Comparison of ENCODE assay signal across 15 cellular contexts in the genomic region with DNA sequence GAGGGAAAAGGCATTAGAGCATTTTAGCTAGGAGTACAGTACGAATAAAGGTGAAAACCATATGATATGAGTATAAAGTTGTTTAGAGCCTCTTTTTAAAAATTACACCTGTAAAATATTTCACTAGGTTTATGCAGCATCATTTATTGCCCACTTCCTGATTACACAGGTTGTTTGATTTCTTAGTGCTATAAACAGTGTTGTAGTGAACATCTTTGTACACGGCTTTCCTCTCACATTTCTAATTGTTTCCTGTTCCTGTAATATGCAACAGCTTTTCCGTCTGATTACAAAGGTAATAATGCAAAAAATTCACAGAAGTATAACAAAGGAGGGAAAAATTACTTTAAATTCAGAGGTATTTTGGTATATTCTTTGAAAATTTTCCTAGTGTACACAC. TPM values are rescaled to one million over a fixed set of nuclear protein-coding genes. Genes with fewer than 3 reads are reported as not detected.
A peak's percentile ranks its signal among the peaks of the same experiment; 100 is the strongest.
DNase-seq lines count a peak whose midpoint lies in the region; ATAC-seq, FAIRE-seq and TF ChIP-seq lines count a peak whose summit lies in the region.
"Had no signal": no experiment of that assay in that cellular context is flagged by ENCODE, and none has a peak within 500 bp of the region (broad histone marks: within the 10 kb centered on the region; RNA-seq: fewer than 3 reads in every experiment).

No MANE protein-coding gene starts in this region.

- H3K27me3 ChIP-seq in keratinocyte (ENCODE audit: control insufficient read depth, extremely low read depth, insufficient read depth, low read length) (no peaks in the 10 kb centered on the region), thyroid gland (no peaks in the 10 kb centered on the region)

- H3K4me3 ChIP-seq in keratinocyte (ENCODE audit: control insufficient read depth in 2 of 3, extremely low read depth in 1 of 3, insufficient read depth in 2 of 3, low read depth in 1 of 3, low read length in 3 of 3) = peak overlapping the region in 2 of 3 experiments; percentile 14 to 47
- no peak overlapping the region for H3K4me3 ChIP-seq in thyroid gland (replicated peaks in 1 of 3)
- H3K4me3 ChIP-seq: thoracic aorta had no signal

- H2AFZ ChIP-seq in keratinocyte (ENCODE audit: control insufficient read depth, low read length) = no peak overlapping the region

- no peak for ATAC-seq in activated T-cell treated with anti-CD3 and anti-CD28 coated beads, Interleukin-2, amount 50 U/mL, for 4 hours
- no peak for ATAC-seq in HG02798 (IDR thresholded peaks at IDR 0.05; ENCODE audit: poor library complexity, unreplicated experiment)

- H3K4me2 ChIP-seq in keratinocyte (ENCODE audit: control insufficient read depth, extremely low read depth, insufficient read depth, low read depth, low read length) = peak overlapping the region; percentile 57

- H3K36me3 ChIP-seq in keratinocyte (ENCODE audit: control insufficient read depth in 2 of 2, extremely low read depth in 1 of 2, insufficient read depth in 2 of 2, low read length in 2 of 2) (peaks cover 3 to 27% of the 10 kb centered on the region in 2 experiments), thyroid gland (peaks cover 6 to 7% of the 10 kb centered on the region in 2 donors)

- TF ChIP-seq CTCF in VCaP (conservative IDR thresholded peaks at IDR 0.05) (no peak), keratinocyte (optimal IDR thresholded peaks at IDR 0.05 in 1 of 3, IDR thresholded peaks at IDR 0.05 in 1 of 3, conservative IDR thresholded peaks at IDR 0.05 in 1 of 3; ENCODE audit: extremely low read depth in 1 of 3, insufficient read depth in 2 of 3, low read length in 3 of 3) (no peak), thyroid gland (IDR thresholded peaks at IDR 0.05) (no peak)

- peaks cover 31% of the 10 kb centered on the region for H3K79me2 ChIP-seq in keratinocyte (ENCODE audit: control insufficient read depth, insufficient read depth, low read length)

- intact Hi-C loops in thyroid gland (cut with DNase I) = no loop called here

- TF ChIP-seq POLR2A in thyroid gland (IDR thresholded peaks at IDR 0.05) = no peak

- H3K27ac ChIP-seq in VCaP (peak overlapping the region; percentile 78), keratinocyte (ENCODE audit: control insufficient read depth, insufficient read depth, low read length) (peak overlapping the region; percentile 82), thyroid gland (peak overlapping the region in 2 of 3 donors; percentile 46 to 53)

- peaks cover 62% of the 10 kb centered on the region for H3K4me1 Mint-ChIP-seq in activated T-cell treated with anti-CD3 and anti-CD28 coated beads, Interleukin-2, amount 50 U/mL, for 4 hours (ENCODE audit: low read depth)

- no peaks in the 10 kb centered on the region for H3K27me3 Mint-ChIP-seq in activated T-cell treated with anti-CD3 and anti-CD28 coated beads, Interleukin-2, amount 50 U/mL, for 4 hours (ENCODE audit: low read depth)
- H3K27me3 Mint-ChIP-seq: IgD-negative memory B cell had no signal

- H3K9ac ChIP-seq in keratinocyte (ENCODE audit: control insufficient read depth, extremely low read depth, insufficient read depth, low read length) = peak overlapping the region; percentile 34

- dilution Hi-C loops in keratinocyte (cut with MboI; ENCODE audit: extremely low pct_ligation_motif_present, low sequenced_read_pairs) = no loop called here

- no peaks in the 10 kb centered on the region for H3K9me3 ChIP-seq in keratinocyte (ENCODE audit: control insufficient read depth, low read depth, low read length)
- no peaks in the 10 kb centered on the region for H3K9me3 ChIP-seq in thyroid gland
- H3K9me3 ChIP-seq: thoracic aorta had no signal

- DNase-seq in activated T-cell treated with anti-CD3 and anti-CD28 coated beads, Interleukin-2, amount 50 U/mL, for 4 hours = no peak
- DNase-seq in activated T-cell treated with anti-CD3 and anti-CD28 coated beads for 4 hours (no peak), keratinocyte (ENCODE audit: low read depth, low spot score) (no peak), thyroid gland (no peak), HCEC 1CT (no peak), SIG-M5 (lab: John Stamatoyannopoulos, UW) (no peak)
- DNase-seq: activated CD4-positive, alpha-beta T cell treated with anti-CD3 and anti-CD28 coated beads for 1 hour; activated naive CD4-positive, alpha-beta T cell treated with anti-CD3 and anti-CD28 coated beads for 36 hours; NCI-H146; NCI-H774; retina had no signal

- H3K9me3 Mint-ChIP-seq in activated T-cell treated with anti-CD3 and anti-CD28 coated beads, Interleukin-2, amount 50 U/mL, for 4 hours = no peaks in the 10 kb centered on the region
- H3K9me3 Mint-ChIP-seq: activated naive CD4-positive, alpha-beta T cell treated with anti-CD3 and anti-CD28 coated beads for 36 hours; IgD-negative memory B cell had no signal

- no peak for FAIRE-seq in keratinocyte (lab: Jason Lieb, UNC)

- H3K4me1 ChIP-seq in keratinocyte (ENCODE audit: control insufficient read depth, extremely low read depth, insufficient read depth, low read length) (peaks cover 40% of the 10 kb centered on the region), thyroid gland (peaks cover 30 to 47% of the 10 kb centered on the region in 2 donors)

- H3K9me1 ChIP-seq in keratinocyte (ENCODE audit: control insufficient read depth, extremely low read depth, insufficient read depth, low read length) = no peaks in the 10 kb centered on the region

- peaks cover 19% of the 10 kb centered on the region for H3K36me3 Mint-ChIP-seq in activated T-cell treated with anti-CD3 and anti-CD28 coated beads, Interleukin-2, amount 50 U/mL, for 4 hours (ENCODE audit: insufficient read depth)
- H3K36me3 Mint-ChIP-seq: IgD-negative memory B cell had no signal

- H4K20me1 ChIP-seq in keratinocyte (ENCODE audit: control insufficient read depth, extremely low read depth, insufficient read depth, low read length) = no peaks in the 10 kb centered on the region

- H3K4me3 Mint-ChIP-seq in activated T-cell treated with anti-CD3 and anti-CD28 coated beads, Interleukin-2, amount 50 U/mL, for 4 hours = peak overlapping the region; percentile 54
- H3K4me3 Mint-ChIP-seq: activated naive CD4-positive, alpha-beta T cell treated with anti-CD3 and anti-CD28 coated beads for 36 hours; IgD-negative memory B cell had no signal

- WGBS in thyroid gland, 2 donors = 86 to 88% methylated on average over 3 of the region's 3 CpGs

RNA-seq across cellular contexts. Expression of gene STOM, which starts 13.0 kb away (rescaled TPM):
- total RNA-seq in activated T-cell treated with anti-CD3 and anti-CD28 coated beads, Interleukin-2, amount 50 U/mL, for 4 hours = 10 to 100 TPM; 41.9 to 46.8 (median 46.7) TPM
- 100.0 to 121 TPM (median 101 TPM) in 3 replicates for polyA plus RNA-seq in keratinocyte
- 20.5 TPM for polyA plus RNA-seq in keratinocyte (2011; ENCODE audit: low read depth)
- 43.3 and 64.2 TPM in 2 replicates for polyA plus RNA-seq in keratinocyte (2011; cell fraction: cytosol; rRNA removed)
- 80.3 and 89.8 TPM in 2 replicates for polyA plus RNA-seq in keratinocyte (2011; cell fraction: nucleus; rRNA removed)
- 60.8 and 77.7 TPM in 2 replicates for polyA plus RNA-seq in keratinocyte (2012; ENCODE audit: low replicate concordance)
- 31.5 to 57.7 TPM (median 44.8 TPM) in 3 replicates for polyA minus RNA-seq in keratinocyte
- polyA minus RNA-seq in keratinocyte (2011; cell fraction: cytosol; rRNA and poly(A)+ RNA removed) = 58.7 TPM
- 66.6 and 104 TPM in 2 replicates for polyA minus RNA-seq in keratinocyte (2011; cell fraction: nucleus; rRNA and poly(A)+ RNA removed)
- total RNA-seq in thyroid gland = 100 to 1,000 TPM; 104 to 275 (median 142) TPM

Comparison
In these comparisons a context has a peak if more than half of its experiments do, and no peak if none do; other contexts are left out.
1. H3K4me3 ChIP-seq: peak in keratinocyte (2 of 3); none in thyroid gland (0 of 3).
2. Peak in every context shown above with its lines, with median percentiles within 50 percentile points of each other: H3K27ac ChIP-seq.